ENCODE assay signal across 14 cellular contexts in genomic region chr2:172822585-172822984, GRCh38.
DNase-seq lines count a peak whose midpoint lies in the region; ATAC-seq and TF ChIP-seq lines count a peak whose summit lies in the region.
"Had no signal": no experiment of that assay in that cellular context is flagged by ENCODE, and none has a peak within 500 bp of the region (broad histone marks: within the 10 kb centered on the region; RNA-seq: fewer than 3 reads in every experiment).

No MANE protein-coding gene starts in this region.

- H3K9me1 ChIP-seq in IMR-90 (ENCODE audit: insufficient read depth, low read length) = peaks cover 9% of the 10 kb centered on the region

- peak overlapping the region; percentile 48 for H2AK9ac ChIP-seq in IMR-90 (replicated peaks; ENCODE audit: low read depth, low read length, poor library complexity)

- H2BK15ac ChIP-seq in IMR-90 (ENCODE audit: low read depth, low read length) = no peak overlapping the region

- no peak overlapping the region for H3K14ac ChIP-seq in IMR-90 (replicated peaks; ENCODE audit: low read depth, low read length)

- H3K56ac ChIP-seq in IMR-90 (ENCODE audit: extremely low read depth, insufficient read depth, low read length) = no peak overlapping the region

- in situ Hi-C loops in IMR-90 (cut with MboI; ENCODE audit: low sequenced_read_pairs) = loop anchor here (25.0 kb wide), 1 partner anchor 1515 kb away; the partner anchor contains the start of gene SP9

- POLR2A ChIA-PET in IMR-90 (lab: Charles Lee; ENCODE audit: unreplicated experiment) = no interaction called here

- H3K4me1 ChIP-seq in IMR-90 (ENCODE audit: control insufficient read depth, insufficient read depth, low read length) (peaks cover 9% of the 10 kb centered on the region), lung (ENCODE audit: control insufficient read depth in 2 of 2, insufficient read depth in 2 of 2, low read length in 2 of 2) (no peaks in the 10 kb centered on the region), subcutaneous abdominal adipose tissue (ENCODE audit: control insufficient read depth in 5 of 5, insufficient read depth in 5 of 5, low read length in 5 of 5) (peaks cover 0 to 35% (median 24%) of the 10 kb centered on the region in 5 donors)

- no peak overlapping the region for H4K91ac ChIP-seq in IMR-90 (ENCODE audit: insufficient read depth, low read depth, low read length)

- H3K27ac ChIP-seq in IMR-90 (ENCODE audit: insufficient read depth, low read length) = no peak overlapping the region
- peak overlapping the region in 1 of 2 donors; percentile 38 for H3K27ac ChIP-seq in coronary artery
- peak overlapping the region in 1 of 2 donors; percentile 79 for H3K27ac ChIP-seq in lung (ENCODE audit: low read depth in 1 of 2, low read length in 1 of 2)
- H3K27ac ChIP-seq in subcutaneous abdominal adipose tissue (ENCODE audit: low read depth, low read length) = peak overlapping the region; percentile 44
- H3K27ac ChIP-seq: GM23248 had no signal

- TF ChIP-seq RAD21 in IMR-90 (IDR thresholded peaks at IDR 0.05; ENCODE audit: low read length) = no peak

- intact Hi-C loops in IMR-90 (cut with micrococcal nuclease) = loop anchor here (10.0 kb wide), 1 partner anchor 1522 kb away; no protein-coding TSS in a partner anchor

- WGBS in IMR-90 (ENCODE audit: extremely low coverage in 2 of 2, insufficient read length in 1 of 2), 2 experiments = 100% methylated on average over 1 of the region's 6 CpGs; no CpG with 5 or more reads in 1 of the 2 experiments
- 69 to 84% methylated on average over 6 of the region's 6 CpGs for WGBS in lung, 2 donors

- H4K8ac ChIP-seq in IMR-90 (ENCODE audit: low read depth in 2 of 2, low read length in 2 of 2) = no peak overlapping the region

- no peak overlapping the region for H2BK20ac ChIP-seq in IMR-90 (ENCODE audit: low read depth, low read length)

- no peak overlapping the region for H3K4me3 ChIP-seq in IMR-90 (ENCODE audit: insufficient read depth, low read depth, low read length)
- peak overlapping the region; percentile 38 for H3K4me3 ChIP-seq in coronary artery
- H3K4me3 ChIP-seq in lung = peak overlapping the region; percentile 46
- peak overlapping the region in 3 of 5 donors; percentile 15 to 47 (median 44) for H3K4me3 ChIP-seq in subcutaneous abdominal adipose tissue (ENCODE audit: low read depth in 1 of 5, low read length in 5 of 5)
- H3K4me3 ChIP-seq: GM23248 had no signal

- H4K5ac ChIP-seq in IMR-90 (ENCODE audit: low read depth, low read length) = no peak overlapping the region

- no peak overlapping the region for H3K18ac ChIP-seq in IMR-90 (ENCODE audit: low read depth, low read length)

- no peak for ATAC-seq in IMR-90 (ENCODE audit: low read depth)
- no peak for ATAC-seq in lung (ENCODE audit: insufficient read depth, low FRiP score)
- no peak for ATAC-seq in GM18505 (IDR thresholded peaks at IDR 0.05; ENCODE audit: unreplicated experiment)

- no peak overlapping the region for H2BK5ac ChIP-seq in IMR-90 (ENCODE audit: low read depth, low read length, poor library complexity, severe bottlenecking)

- H2BK120ac ChIP-seq in IMR-90 (ENCODE audit: low read depth, low read length) = no peak overlapping the region

- H3K27me3 ChIP-seq in IMR-90 (ENCODE audit: control insufficient read depth, insufficient read depth, low read length) (no peaks in the 10 kb centered on the region), lung (ENCODE audit: control insufficient read depth, insufficient read depth) (no peaks in the 10 kb centered on the region), subcutaneous abdominal adipose tissue (ENCODE audit: control insufficient read depth in 5 of 5, insufficient read depth in 4 of 5, low read length in 5 of 5) (no peaks in the 10 kb centered on the region)

- no peak overlapping the region for H3K23ac ChIP-seq in IMR-90 (ENCODE audit: low read depth, low read length)

- H3K36me3 ChIP-seq in IMR-90 (ENCODE audit: control insufficient read depth, insufficient read depth, low read length) (no peaks in the 10 kb centered on the region), lung (ENCODE audit: control insufficient read depth in 2 of 2, insufficient read depth in 2 of 2, low read length in 2 of 2) (no peaks in the 10 kb centered on the region), subcutaneous abdominal adipose tissue (ENCODE audit: control insufficient read depth in 5 of 5, insufficient read depth in 5 of 5, low read length in 5 of 5) (no peaks in the 10 kb centered on the region)

- TF ChIP-seq POLR2A in IMR-90 (IDR thresholded peaks at IDR 0.05; ENCODE audit: low read depth, low read length) (no peak), GM18505 (IDR thresholded peaks at IDR 0.05; ENCODE audit: borderline replicate concordance, extremely low read depth, insufficient read depth, insufficient read length) (no peak)

- H4K20me1 ChIP-seq in IMR-90 (ENCODE audit: insufficient read depth, low read length) = no peaks in the 10 kb centered on the region

- DNase-seq in IMR-90 (no peak), coronary artery (ENCODE audit: low spot score) (no peak), lung (ENCODE audit: low spot score) (no peak), epidermal melanocyte (ENCODE audit: insufficient read length, low spot score) (no peak), NCI-H774 (lab: John Stamatoyannopoulos, UW) (no peak)
- DNase-seq: ACHN; CD4-positive, CD25-positive, alpha-beta regulatory T cell; DMS79; GM23248; NCI-H1417 treated with DMSO at 0.1 percent for 48 hours; NCI-H2029 treated with DMSO at 0.1 percent for 48 hours; NCI-H510A treated with DMSO at 0.1 percent for 48 hours had no signal

- TF ChIP-seq CTCF in IMR-90 (conservative IDR thresholded peaks at IDR 0.05; ENCODE audit: low read depth, low read length) = no peak
- no peak for TF ChIP-seq CTCF in coronary artery (IDR thresholded peaks at IDR 0.05)
- TF ChIP-seq CTCF in lung (IDR thresholded peaks at IDR 0.05; ENCODE audit: control extremely low read depth, extremely low read depth) = no peak

- H3K9me3 ChIP-seq in IMR-90 (ENCODE audit: control insufficient read depth, insufficient read depth, low read length) (no peaks in the 10 kb centered on the region), lung (ENCODE audit: control insufficient read depth in 2 of 2, insufficient read depth in 1 of 2, low read length in 1 of 2) (no peaks in the 10 kb centered on the region), subcutaneous abdominal adipose tissue (ENCODE audit: control insufficient read depth in 5 of 5, low read length in 5 of 5) (no peaks in the 10 kb centered on the region)

- H3K79me1 ChIP-seq in IMR-90 (ENCODE audit: low read depth in 1 of 2, low read length in 2 of 2) = no peaks in the 10 kb centered on the region

- no peak overlapping the region for H2AFZ ChIP-seq in IMR-90 (replicated peaks; ENCODE audit: low read length, poor library complexity)
- H2AFZ ChIP-seq: GM23248 had no signal

- no peak overlapping the region for H3K4me2 ChIP-seq in IMR-90 (ENCODE audit: low read depth, low read length)

- no peak overlapping the region for H3K4ac ChIP-seq in IMR-90 (ENCODE audit: low read depth, low read length)

- H3K9ac ChIP-seq in IMR-90 (ENCODE audit: low read depth, low read length) (no peak overlapping the region), subcutaneous abdominal adipose tissue (ENCODE audit: low read length in 5 of 5) (peak overlapping the region in 1 of 5 donors; percentile 48)
- H3K9ac ChIP-seq: GM23248 had no signal

- H2AK5ac ChIP-seq in IMR-90 (ENCODE audit: low read depth, low read length) = peak overlapping the region; percentile 15; the same call in 1 of the 2 replicates

- CTCF ChIA-PET in IMR-90 (lab: Yijun Ruan, JAX) = no interaction called here

- no TSS peak for BruUV-seq in IMR-90 (replicated peaks; lab: Mats Ljungman, UMichigan)

- dilution Hi-C loops in IMR-90 (cut with HindIII; ENCODE audit: low sequenced_read_pairs, unreplicated experiment) = no loop called here

TF ChIP-seq in IMR-90, 13 proteins besides CTCF, POLR2A, EP300 and RAD21:
- TF ChIP-seq CHD1 (IDR thresholded peaks at IDR 0.05; ENCODE audit: low read depth, low read length) = no peak
- TF ChIP-seq MXI1 (IDR thresholded peaks at IDR 0.05; ENCODE audit: borderline replicate concordance, low read depth, low read length) = no peak
- TF ChIP-seq CEBPB (IDR thresholded peaks at IDR 0.05; ENCODE audit: low read depth, low read length) = no peak
- no peak for TF ChIP-seq RFX5 (IDR thresholded peaks at IDR 0.05; ENCODE audit: low read depth, low read length)
- TF ChIP-seq ELK1 (IDR thresholded peaks at IDR 0.05; ENCODE audit: borderline replicate concordance, low read depth, low read length) = no peak
- no peak for TF ChIP-seq SMC3 (IDR thresholded peaks at IDR 0.05; ENCODE audit: low read depth, low read length)
- TF ChIP-seq NFE2L2 (IDR thresholded peaks at IDR 0.05; ENCODE audit: low read depth, low read length) = no peak
- TF ChIP-seq USF2 (IDR thresholded peaks at IDR 0.05; ENCODE audit: low read depth, low read length) = no peak
- no peak for TF ChIP-seq RCOR1 (IDR thresholded peaks at IDR 0.05; ENCODE audit: insufficient replicate concordance, low read length)
